Comparison of ENCODE assay signal across 26 cellular contexts in the genomic region with DNA sequence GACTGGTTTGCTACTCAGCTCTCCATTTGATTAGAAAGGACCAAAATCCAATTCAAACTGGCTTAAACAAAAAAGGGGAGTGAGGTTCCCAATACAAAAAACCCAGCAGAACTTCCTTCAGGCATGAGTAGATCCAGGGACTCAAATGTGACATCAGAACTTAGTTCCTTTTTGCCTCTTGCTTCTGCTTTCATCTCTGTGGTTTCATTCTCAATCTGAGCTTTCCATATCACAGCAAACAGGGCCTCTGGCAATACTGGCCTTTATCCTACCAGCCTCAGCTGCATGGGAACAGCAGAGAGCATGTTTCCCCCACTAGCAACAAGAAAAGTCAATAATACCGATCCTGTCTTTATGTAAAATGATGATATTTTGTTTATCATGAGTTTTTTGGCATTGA. TPM values are rescaled to one million over a fixed set of nuclear protein-coding genes. Genes with fewer than 3 reads are reported as not detected.
DNase-seq lines count a peak whose midpoint lies in the region; ATAC-seq and TF ChIP-seq lines count a peak whose summit lies in the region.
"Had no signal": no experiment of that assay in that cellular context is flagged by ENCODE, and none has a peak within 500 bp of the region (broad histone marks: within the 10 kb centered on the region; RNA-seq: fewer than 3 reads in every experiment).

No MANE protein-coding gene starts in this region.

- no peak overlapping the region for H3K27ac ChIP-seq in CD4-positive, alpha-beta memory T cell (ENCODE audit: low read depth, low read length)
- H3K27ac ChIP-seq: GM23248, pancreas, skin epidermis had no signal

- H3K4me1 Mint-ChIP-seq in memory B cell: peaks cover 15% of the 10 kb centered on the region
- H3K4me1 Mint-ChIP-seq in CD4-positive, alpha-beta memory T cell: no peaks in the 10 kb centered on the region

- no peaks in the 10 kb centered on the region for H3K4me1 ChIP-seq in CD4-positive, alpha-beta memory T cell (ENCODE audit: insufficient read depth, low read length)
- H3K4me1 ChIP-seq: pancreas had no signal

- no peak overlapping the region for H3K4me3 Mint-ChIP-seq in memory B cell
- H3K4me3 Mint-ChIP-seq in CD4-positive, alpha-beta memory T cell: no peak overlapping the region
- H3K4me3 Mint-ChIP-seq: naive thymus-derived CD8-positive, alpha-beta T cell had no signal

- in situ Hi-C loops in GM13976 (cut with MboI; ENCODE audit: low sequenced_read_pairs, unreplicated experiment): loop anchor here (10.0 kb wide), 1 partner anchor 196 kb away; no protein-coding TSS in a partner anchor

- H3K36me3 Mint-ChIP-seq in memory B cell: no peaks in the 10 kb centered on the region
- no peaks in the 10 kb centered on the region for H3K36me3 Mint-ChIP-seq in CD4-positive, alpha-beta memory T cell
- H3K36me3 Mint-ChIP-seq: naive thymus-derived CD8-positive, alpha-beta T cell had no signal

- H3K27me3 ChIP-seq in CD4-positive, alpha-beta memory T cell (ENCODE audit: insufficient read depth, low read length): no peaks in the 10 kb centered on the region
- H3K27me3 ChIP-seq: pancreas had no signal

- H3K4me3 ChIP-seq in CD4-positive, alpha-beta memory T cell (ENCODE audit: low read length in 2 of 2): no peak overlapping the region
- H3K4me3 ChIP-seq: GM23248, lung, pancreas, skin epidermis had no signal

- peaks cover 8% of the 10 kb centered on the region for H3K27me3 Mint-ChIP-seq in memory B cell
- H3K27me3 Mint-ChIP-seq in CD4-positive, alpha-beta memory T cell: peaks cover 8 to 34% of the 10 kb centered on the region in 2 donors

- CTCF ChIA-PET in CD4-positive, alpha-beta memory T cell (lab: Charles Lee; ENCODE audit: partially characterized antibody): interaction anchor here (1.0 to 1.2 kb wide), 2 partner anchors 11 to 137 kb away, joined by 3 read pairs; no protein-coding TSS in a partner anchor

- no peaks in the 10 kb centered on the region for H3K36me3 ChIP-seq in CD4-positive, alpha-beta memory T cell (ENCODE audit: insufficient read depth, low read length)
- H3K36me3 ChIP-seq: pancreas had no signal

- no peak overlapping the region for H3K27ac Mint-ChIP-seq in memory B cell
- no peak overlapping the region for H3K27ac Mint-ChIP-seq in CD4-positive, alpha-beta memory T cell
- H3K27ac Mint-ChIP-seq: naive thymus-derived CD8-positive, alpha-beta T cell had no signal

- no peaks in the 10 kb centered on the region for H3K9me3 ChIP-seq in CD4-positive, alpha-beta memory T cell (ENCODE audit: control insufficient read depth in 1 of 2, low read length in 2 of 2)
- H3K9me3 ChIP-seq: pancreas had no signal

- DNase-seq in GM13976 (ENCODE audit: low spot score) (peak; percentile 16), NAMALWA (ENCODE audit: low spot score) (peak; percentile 17), memory B cell (ENCODE audit: low spot score in 2 of 2) (peak in 1 of 2 donors; percentile 34), NCI-H146 (lab: John Stamatoyannopoulos, UW) (no peak), NCI-H2227 treated with DMSO at 0.1 percent for 48 hours (lab: John Stamatoyannopoulos, UW) (no peak)
- no peak for DNase-seq in CD4-positive, alpha-beta memory T cell
- DNase-seq in activated CD4-positive, alpha-beta T cell treated with anti-CD3 and anti-CD28 coated beads, Interleukin-2, amount 50 U/mL, for 4 hours: no peak
- DNase-seq: activated CD4-positive, alpha-beta T cell treated with anti-CD3 and anti-CD28 coated beads for 1 hour; activated gamma-delta T cell; amygdala; caudate nucleus; GM23248; head of caudate nucleus; Karpas-422; naive thymus-derived CD8-positive, alpha-beta T cell; NCI-H1436 treated with DMSO at 0.1 percent for 48 hours; NCI-H345; NK-92 treated with Interleukin-12 subunit alpha and Interleukin-12 subunit beta, amount 100 ng/mL, for 24 hours; pancreas; SHP77; stimulated activated CD4-positive, alpha-beta T cell treated with anti-CD3 and anti-CD28 coated beads, Interleukin-4, amount 100 ng/mL, for 4 hours; stimulated activated CD8-positive, alpha-beta memory T cell treated with anti-CD3 and anti-CD28 coated beads, Interleukin-4, amount 100 ng/mL, for 48 hours had no signal

- ATAC-seq in GM21619 (IDR thresholded peaks at IDR 0.05; ENCODE audit: unreplicated experiment): peak; percentile 65
- peak; percentile 97 for ATAC-seq in memory B cell (ENCODE audit: low read depth)
- ATAC-seq: naive thymus-derived CD8-positive, alpha-beta T cell had no signal

- intact Hi-C loops in CD4-positive, alpha-beta memory T cell (cut with micrococcal nuclease): no loop called here

- POLR2A ChIA-PET in CD4-positive, alpha-beta memory T cell (lab: Charles Lee; ENCODE audit: partially characterized antibody): no interaction called here

- no peak for TF ChIP-seq CTCF in GM13976 (IDR thresholded peaks at IDR 0.05; ENCODE audit: borderline replicate concordance, control extremely low read depth, extremely low read depth, insufficient read depth, missing control alignments)

- H3K9me3 Mint-ChIP-seq in memory B cell: no peaks in the 10 kb centered on the region
- no peaks in the 10 kb centered on the region for H3K9me3 Mint-ChIP-seq in CD4-positive, alpha-beta memory T cell
- H3K9me3 Mint-ChIP-seq: naive thymus-derived CD8-positive, alpha-beta T cell had no signal

RNA-seq across cellular contexts. Expression of a gene that starts 28.6 kb away (rescaled TPM):
- total RNA-seq in CD4-positive, alpha-beta memory T cell: 10 to 100 TPM; 47.0 to 53.5 TPM
- 10 to 100 TPM; 35.7 to 54.7 TPM for polyA plus RNA-seq in CD4-positive, alpha-beta memory T cell

RNA-seq across cellular contexts. Expression of a gene that starts 39.1 kb away (rescaled TPM):
- total RNA-seq in CD4-positive, alpha-beta memory T cell: 10 to 100 TPM; 77.2 to 84.5 TPM
- polyA plus RNA-seq in CD4-positive, alpha-beta memory T cell: 100 to 1,000 TPM in 1 of 2 donors, 10 to 100 TPM in 1; 76.9 to 102 TPM

RNA-seq across cellular contexts. Expression of a gene that starts 52.0 kb away (rescaled TPM):
- not detected for total RNA-seq in CD4-positive, alpha-beta memory T cell
- not detected for polyA plus RNA-seq in CD4-positive, alpha-beta memory T cell
- total RNA-seq: GM23248; naive thymus-derived CD8-positive, alpha-beta T cell; T-helper 2 cell treated with Interferon-gamma antibody and Interleukin-4, amounts not matched to agents 100 ng/mL and 5 ng/mL, for 36 hours had no signal

Comparison
In these comparisons a context has a peak if more than half of its experiments do, and no peak if none do; other contexts are left out.
1. DNase-seq: peak in GM13976 (single experiment) and NAMALWA (single experiment); none in NCI-H146 (single experiment), NCI-H2227 treated with DMSO at 0.1 percent for 48 hours (single experiment), CD4-positive, alpha-beta memory T cell (0 of 5) and activated CD4-positive, alpha-beta T cell treated with anti-CD3 and anti-CD28 coated beads, Interleukin-2, amount 50 U/mL, for 4 hours (0 of 2).